In the genomic region with DNA sequence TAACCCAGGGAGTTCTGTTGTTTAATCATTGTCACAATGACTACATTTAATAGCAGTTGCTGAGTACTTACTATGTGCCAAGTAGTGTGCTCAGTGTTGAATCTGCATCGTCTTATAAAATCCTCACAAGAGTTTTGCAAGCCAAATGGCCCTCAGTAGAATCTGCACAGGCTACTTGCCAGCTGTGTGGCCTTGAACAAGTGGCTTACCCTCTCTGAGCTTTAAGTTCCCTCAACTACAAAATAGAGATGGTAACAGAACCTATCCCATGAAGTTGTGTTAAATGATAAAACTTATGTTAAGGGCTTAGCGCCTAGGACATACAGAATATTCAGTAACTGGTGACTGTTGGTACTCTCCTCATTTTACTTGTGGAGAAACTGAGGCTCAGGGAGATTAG, we compare ENCODE assay signal across 8 cellular contexts. TPM values are rescaled to one million over a fixed set of nuclear protein-coding genes. Genes with fewer than 3 reads are reported as not detected.
"Had no signal": no experiment of that assay in that cellular context is flagged by ENCODE, and none has a peak within 500 bp of the region (broad histone marks: within the 10 kb centered on the region; RNA-seq: fewer than 3 reads in every experiment).

No MANE protein-coding gene starts in this region.

- H3K9me3 ChIP-seq: HAP-1 had no signal

- H3K9ac ChIP-seq: GM23248 had no signal

- H3K27ac ChIP-seq: GM23248 had no signal

- DNase-seq: GM23248, GOT3, IMR-90, KBM-7 had no signal

- H3K4me1 ChIP-seq: HAP-1 had no signal

- H3K36me3 ChIP-seq: HAP-1 had no signal

- H3K4me3 ChIP-seq: GM23248, HAP-1 had no signal

- ATAC-seq: HCT116 had no signal

RNA-seq across cellular contexts. Expression of a gene that starts 9.1 kb away (rescaled TPM):
- total RNA-seq: GM23248, H4, IMR-90 had no signal
- polyA plus RNA-seq: IMR-90 had no signal

RNA-seq across cellular contexts. Expression of a gene that starts 12.4 kb away (rescaled TPM):
- total RNA-seq: GM23248, H4, IMR-90 had no signal
- polyA plus RNA-seq: GM23248, IMR-90 had no signal

RNA-seq across cellular contexts. Expression of a gene that starts 33.5 kb away (rescaled TPM):
- total RNA-seq: H4, HT-29 had no signal
